In the genomic region with DNA sequence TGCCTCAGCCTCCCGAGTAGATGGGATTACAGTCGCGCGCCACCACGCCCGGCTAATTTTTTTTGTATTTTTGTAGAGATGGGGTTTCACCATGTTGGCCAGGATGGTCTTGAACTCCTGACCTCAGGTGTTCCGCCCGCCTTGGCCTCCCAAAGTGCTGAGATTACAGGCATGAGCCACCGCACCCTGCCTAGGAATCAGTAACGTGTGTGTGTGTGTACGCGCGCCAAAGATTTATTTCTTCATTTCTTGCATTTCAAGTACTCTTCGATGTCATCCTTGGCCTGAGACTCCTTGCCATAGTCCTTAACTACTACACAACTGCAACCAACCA, we compare ENCODE assay signal across 1 cellular context.
A peak's percentile ranks its signal among the peaks of the same experiment; 100 is the strongest.
TF ChIP-seq lines count a peak whose summit lies in the region.

No MANE protein-coding gene starts in this region.

TF ChIP-seq in GM12878, 131 proteins besides CTCF, POLR2A, EP300 and RAD21:
- TF ChIP-seq HDGF (IDR thresholded peaks at IDR 0.05) (0 out of 2 replicates have a peak, but pooled peaks have one; percentile 0), IKZF2 (IDR thresholded peaks at IDR 0.05) (0 out of 4 replicates have a peak, but pooled peaks of 1 of the 2 experiments have one; percentile 6)
